In genomic region chr10:117197189-117197588, GRCh38 we compare ENCODE assay signal across 38 cellular contexts. TPM values are rescaled to one million over a fixed set of nuclear protein-coding genes. Genes with fewer than 3 reads are reported as not detected.
"Had no signal": no experiment of that assay in that cellular context is flagged by ENCODE, and none has a peak within 500 bp of the region (broad histone marks: within the 10 kb centered on the region; RNA-seq: fewer than 3 reads in every experiment).

Gene KCNK18 (plus strand): TSS chr10:117197489. CDS start chr10:117197489, 0 bp downstream.

- FAIRE-seq: RCC 7860 had no signal

- H3K4me1 Mint-ChIP-seq: activated CD4-positive, alpha-beta memory T cell treated with anti-CD3 and anti-CD28 coated beads, Interleukin-2, amount 10 ng/mL, durations not matched to agents 7 days and 5 days; activated CD8-positive, alpha-beta memory T cell treated with anti-CD3 and anti-CD28 coated beads, Interleukin-2, amount 10 ng/mL, durations not matched to agents 7 days and 5 days; activated naive CD8-positive, alpha-beta T cell treated with anti-CD3 and anti-CD28 coated beads for 36 hours had no signal

- DNase-seq: activated CD4-positive, alpha-beta memory T cell treated with anti-CD3 and anti-CD28 coated beads, Interleukin-2, amount 10 ng/mL, durations not matched to agents 7 days and 5 days; activated CD4-positive, alpha-beta T cell treated with anti-CD3 and anti-CD28 coated beads for 1 hour; activated CD4-positive, alpha-beta T cell treated with anti-CD3 and anti-CD28 coated beads for 48 hours; activated CD4-positive, CD25-positive, alpha-beta regulatory T cell; activated CD8-positive, alpha-beta memory T cell treated with anti-CD3 and anti-CD28 coated beads for 24 hours; activated CD8-positive, alpha-beta memory T cell treated with anti-CD3 and anti-CD28 coated beads, Interleukin-2, amount 10 ng/mL, durations not matched to agents 7 days and 5 days; activated CD8-positive, alpha-beta memory T cell treated with anti-CD3 and anti-CD28 coated beads, Interleukin-2, amount 50 U/mL, for 48 hours; activated naive CD4-positive, alpha-beta T cell treated with anti-CD3 and anti-CD28 coated beads, Interleukin-2, amount 50 U/mL, for 16 hours; activated naive CD8-positive, alpha-beta T cell treated with anti-CD3 and anti-CD28 coated beads for 36 hours; amniotic stem cell; aorta; brain microvascular endothelial cell; central memory CD4-positive, alpha-beta T cell; MM.1S; MV-4-11; NCI-H1092; NCI-H1417 treated with DMSO at 0.1 percent for 48 hours; NCI-H187 treated with DMSO at 0.1 percent for 48 hours; NCI-H2081; NCI-H2171 treated with DMSO at 0.1 percent for 48 hours; NCI-H2227 treated with DMSO at 0.1 percent for 48 hours; NCI-H446; NCI-H510A treated with DMSO at 0.1 percent for 48 hours; NCI-H526 treated with DMSO at 0.1 percent for 48 hours; NCI-H774; PC-9; Right ventricle myocardium superior; SW 1271; T-helper 1 cell; T1000; WERI-Rb-1 had no signal

- H3K9me3 Mint-ChIP-seq: activated CD4-positive, alpha-beta memory T cell treated with anti-CD3 and anti-CD28 coated beads, Interleukin-2, amount 10 ng/mL, durations not matched to agents 7 days and 5 days; activated T-helper 2 cell treated with anti-CD3 and anti-CD28 coated beads, Interferon-gamma antibody, Interleukin-2, Interleukin-4, amounts not matched to agents 10 μg/mL and 5 μg/mL and 100 μg/mL, durations not matched to agents 14 hours and 24 hours and 36 hours had no signal

- ATAC-seq: activated CD8-positive, alpha-beta memory T cell treated with anti-CD3 and anti-CD28 coated beads, Interleukin-2, amount 10 ng/mL, durations not matched to agents 7 days and 5 days had no signal

- H3K27me3 Mint-ChIP-seq: activated CD4-positive, alpha-beta memory T cell treated with anti-CD3 and anti-CD28 coated beads, Interleukin-2, amount 10 ng/mL, durations not matched to agents 7 days and 5 days; activated CD8-positive, alpha-beta memory T cell treated with anti-CD3 and anti-CD28 coated beads, Interleukin-2, amount 10 ng/mL, durations not matched to agents 7 days and 5 days had no signal

- H3K27ac ChIP-seq: brain microvascular endothelial cell, KMS-11, PC-9, WERI-Rb-1 had no signal

- H3K27ac Mint-ChIP-seq: activated CD4-positive, alpha-beta memory T cell treated with anti-CD3 and anti-CD28 coated beads, Interleukin-2, amount 10 ng/mL, durations not matched to agents 7 days and 5 days; activated CD8-positive, alpha-beta memory T cell treated with anti-CD3 and anti-CD28 coated beads, Interleukin-2, amount 10 ng/mL, durations not matched to agents 7 days and 5 days; activated naive CD8-positive, alpha-beta T cell treated with anti-CD3 and anti-CD28 coated beads for 36 hours; activated T-helper 2 cell treated with anti-CD3 and anti-CD28 coated beads, Interferon-gamma antibody, Interleukin-2, Interleukin-4, amounts not matched to agents 10 μg/mL and 5 μg/mL and 100 μg/mL, durations not matched to agents 14 hours and 24 hours and 36 hours had no signal

- H3K4me3 Mint-ChIP-seq: activated CD4-positive, alpha-beta memory T cell treated with anti-CD3 and anti-CD28 coated beads, Interleukin-2, amount 10 ng/mL, durations not matched to agents 7 days and 5 days; activated CD8-positive, alpha-beta memory T cell treated with anti-CD3 and anti-CD28 coated beads, Interleukin-2, amount 10 ng/mL, durations not matched to agents 7 days and 5 days; activated naive CD8-positive, alpha-beta T cell treated with anti-CD3 and anti-CD28 coated beads for 36 hours had no signal

- H3K4me3 ChIP-seq: PC-9 had no signal

- H3K9ac ChIP-seq: KMS-11 had no signal

- H3K36me3 Mint-ChIP-seq: activated CD8-positive, alpha-beta memory T cell treated with anti-CD3 and anti-CD28 coated beads, Interleukin-2, amount 10 ng/mL, durations not matched to agents 7 days and 5 days; activated naive CD8-positive, alpha-beta T cell treated with anti-CD3 and anti-CD28 coated beads for 36 hours had no signal

- H3K36me3 ChIP-seq: brain microvascular endothelial cell, WERI-Rb-1 had no signal

RNA-seq across cellular contexts. Expression of gene KCNK18, which starts in this region (rescaled TPM):
- total RNA-seq: activated CD4-positive, alpha-beta memory T cell treated with anti-CD3 and anti-CD28 coated beads, Interleukin-2, amount 10 ng/mL, durations not matched to agents 7 days and 5 days; activated CD8-positive, alpha-beta memory T cell treated with anti-CD3 and anti-CD28 coated beads, Interleukin-2, amount 10 ng/mL, durations not matched to agents 7 days and 5 days; activated naive CD8-positive, alpha-beta T cell treated with anti-CD3 and anti-CD28 coated beads for 36 hours; activated T-helper 2 cell treated with anti-CD3 and anti-CD28 coated beads, Interferon-gamma antibody, Interleukin-2, Interleukin-4, amounts not matched to agents 10 μg/mL and 5 μg/mL and 100 μg/mL, durations not matched to agents 14 hours and 24 hours and 36 hours; aorta; cerebellum; LHCN-M2; OCI-LY7; PC-9; Right ventricle myocardium superior; T-helper 2 cell treated with Interferon-gamma antibody and Interleukin-4, amounts not matched to agents 100 ng/mL and 5 ng/mL, for 36 hours had no signal
- polyA plus RNA-seq: aorta had no signal
